In genomic region chr11:24298126-24298525, GRCh38 we compare ENCODE assay signal across 21 cellular contexts.
DNase-seq lines count a peak whose midpoint lies in the region; ATAC-seq and TF ChIP-seq lines count a peak whose summit lies in the region.
"Had no signal": no experiment of that assay in that cellular context is flagged by ENCODE, and none has a peak within 500 bp of the region (broad histone marks: within the 10 kb centered on the region; RNA-seq: fewer than 3 reads in every experiment).

No MANE protein-coding gene starts in this region.

- no peaks in the 10 kb centered on the region for H3K9me3 ChIP-seq in heart left ventricle
- H3K9me3 ChIP-seq in Karpas-422 (ENCODE audit: low read length): peaks cover 19% of the 10 kb centered on the region
- H3K9me3 ChIP-seq: Caco-2, Peyer's patch had no signal

- intact Hi-C loops in heart left ventricle (cut with DNase I): no loop called here

- no peaks in the 10 kb centered on the region for H3K9me2 ChIP-seq in Karpas-422 (replicated peaks; ENCODE audit: insufficient read depth, low read length)

- no peaks in the 10 kb centered on the region for H3K36me3 Mint-ChIP-seq in type B pancreatic cell
- H3K36me3 Mint-ChIP-seq: IgD-negative memory B cell had no signal

- H4K20me1 ChIP-seq in Karpas-422 (ENCODE audit: insufficient read depth, low read depth, low read length): no peaks in the 10 kb centered on the region

- peaks cover 5% of the 10 kb centered on the region for H3K9me3 Mint-ChIP-seq in type B pancreatic cell
- H3K9me3 Mint-ChIP-seq: HFFc6 had no signal

- no peaks in the 10 kb centered on the region for H3K27me3 Mint-ChIP-seq in type B pancreatic cell
- H3K27me3 Mint-ChIP-seq: B cell, IgD-negative memory B cell had no signal

- no peaks in the 10 kb centered on the region for H3K27me3 ChIP-seq in heart left ventricle
- no peaks in the 10 kb centered on the region for H3K27me3 ChIP-seq in Karpas-422 (ENCODE audit: low read length)
- H3K27me3 ChIP-seq: Peyer's patch had no signal

- no peak overlapping the region for H3K4me3 Mint-ChIP-seq in type B pancreatic cell
- H3K4me3 Mint-ChIP-seq: B cell, HFFc6, IgD-negative memory B cell had no signal

- no peaks in the 10 kb centered on the region for H3K4me1 ChIP-seq in heart left ventricle
- H3K4me1 ChIP-seq in Karpas-422 (ENCODE audit: low read length): no peaks in the 10 kb centered on the region
- H3K4me1 ChIP-seq: Caco-2, Peyer's patch had no signal

- DNase-seq in NCI-H2227 treated with DMSO at 0.1 percent for 48 hours (lab: John Stamatoyannopoulos, UW): peak; percentile 12
- no peak for DNase-seq in NCI-H2227 (lab: John Stamatoyannopoulos, UW; ENCODE audit: unreplicated experiment)
- peak; percentile 58 for DNase-seq in SK-N-DZ (ENCODE audit: low spot score)
- DNase-seq in fibroblast of mammary gland (ENCODE audit: low read depth): peak; percentile 0
- no peak for DNase-seq in heart left ventricle
- DNase-seq in type B pancreatic cell (ENCODE audit: extremely low spot score, unreplicated experiment): no peak
- DNase-seq in NCI-H187 (lab: John Stamatoyannopoulos, UW): no peak
- no peak for DNase-seq in Karpas-422
- DNase-seq: 8988T; Caco-2; H7; HFFc6; Kasumi-1; MM.1S; NCI-H1092; NCI-H1436 treated with DMSO at 0.1 percent for 48 hours; NCI-H526; NK-92 treated with Interleukin-12 subunit alpha and Interleukin-12 subunit beta, amount 100 ng/mL, for 24 hours; Peyer's patch had no signal

- H3K4me2 ChIP-seq in Karpas-422 (ENCODE audit: low read depth, low read length, poor library complexity, severe bottlenecking): no peak overlapping the region

- WGBS in heart left ventricle, 4 donors: 63 to 85% (median 81%) methylated on average over 2 of the region's 2 CpGs

- H3K4me1 Mint-ChIP-seq in type B pancreatic cell (ENCODE audit: unreplicated experiment): no peaks in the 10 kb centered on the region
- H3K4me1 Mint-ChIP-seq: B cell, IgD-negative memory B cell had no signal

- no peak overlapping the region for H3K4me3 ChIP-seq in fibroblast of mammary gland (ENCODE audit: control insufficient read depth, low read depth, low read length)
- H3K4me3 ChIP-seq in heart left ventricle: no peak overlapping the region
- H3K4me3 ChIP-seq in Karpas-422 (ENCODE audit: low read length): no peak overlapping the region
- H3K4me3 ChIP-seq: Peyer's patch had no signal

- no peak for ATAC-seq in heart left ventricle

- TF ChIP-seq CTCF in fibroblast of mammary gland (conservative IDR thresholded peaks at IDR 0.05; ENCODE audit: control insufficient read depth, insufficient read depth, low read depth, low read length) (no peak), heart left ventricle (IDR thresholded peaks at IDR 0.05) (no peak), type B pancreatic cell (conservative IDR thresholded peaks at IDR 0.05) (no peak)

- H3K27ac ChIP-seq in heart left ventricle: no peak overlapping the region
- no peak overlapping the region for H3K27ac ChIP-seq in Karpas-422 (ENCODE audit: low read length)
- H3K27ac ChIP-seq: Peyer's patch had no signal

- no peak overlapping the region for H3K27ac Mint-ChIP-seq in type B pancreatic cell
- H3K27ac Mint-ChIP-seq: B cell, HFFc6, IgD-negative memory B cell had no signal

- TF ChIP-seq POLR2A in heart left ventricle (IDR thresholded peaks at IDR 0.05): no peak

- no peaks in the 10 kb centered on the region for H3K36me3 ChIP-seq in heart left ventricle
- no peaks in the 10 kb centered on the region for H3K36me3 ChIP-seq in Karpas-422 (ENCODE audit: insufficient read depth, low read length)
- H3K36me3 ChIP-seq: Peyer's patch had no signal

- no peak overlapping the region for H2AFZ ChIP-seq in Karpas-422 (ENCODE audit: low read length)

- no peak overlapping the region for H3K9ac ChIP-seq in Karpas-422 (ENCODE audit: low read length)

- no peaks in the 10 kb centered on the region for H3K79me2 ChIP-seq in Karpas-422 (ENCODE audit: low read length)

Comparison
In these comparisons a context has a peak if more than half of its experiments do, and no peak if none do; other contexts are left out.
1. DNase-seq: peak in NCI-H2227 treated with DMSO at 0.1 percent for 48 hours (single experiment), SK-N-DZ (single experiment) and fibroblast of mammary gland (single experiment); none in NCI-H2227 (single experiment), heart left ventricle (0 of 5), type B pancreatic cell (single experiment), NCI-H187 (0 of 2) and Karpas-422 (single experiment).